Comparison of ENCODE assay signal across 8 cellular contexts in genomic region chr10:23343591-23344225, GRCh38. TPM values are rescaled to one million over a fixed set of nuclear protein-coding genes. Genes with fewer than 3 reads are reported as not detected.
A peak's percentile ranks its signal among the peaks of the same experiment; 100 is the strongest.
DNase-seq lines count a peak whose midpoint lies in the region; ATAC-seq, FAIRE-seq and TF ChIP-seq lines count a peak whose summit lies in the region.

No MANE protein-coding gene starts in this region.

- H2BK20ac ChIP-seq in H1 (ENCODE audit: low read length), result no peak overlapping the region

- peak overlapping the region in 2 of 4 experiments; percentile 14 to 49; a peak in 2 of 7 replicates for H3K9ac ChIP-seq in H1 (replicated peaks in 1 of 4; ENCODE audit: extremely low read depth in 1 of 4, low read depth in 3 of 4, low read length in 3 of 4)

- H3K79me2 ChIP-seq in H1 (ENCODE audit: control insufficient read depth in 1 of 2, insufficient read depth in 2 of 2, low read length in 2 of 2), result no peaks in the 10 kb centered on the region

- peak overlapping the region; percentile 86 for H2AFZ ChIP-seq in H1 (ENCODE audit: low read length)

- TF ChIP-seq POLR2A in H1 (IDR thresholded peaks at IDR 0.05; ENCODE audit: control extremely low read depth in 1 of 2, low read depth in 2 of 2, low read length in 2 of 2), result no peak; a peak in 1 of 3 replicates

- no peaks in the 10 kb centered on the region for H3K79me1 ChIP-seq in H1 (ENCODE audit: low read depth, low read length)

- H3K4me1 ChIP-seq in H1 (replicated peaks in 1 of 4; ENCODE audit: control insufficient read depth in 3 of 4, insufficient read depth in 4 of 4, low read length in 3 of 4), result peaks cover 2 to 9% (median 4%) of the 10 kb centered on the region in 4 experiments; a peak in 4 of 7 replicates
- peaks cover 9% of the 10 kb centered on the region for H3K4me1 ChIP-seq in mucosa of descending colon (ENCODE audit: low read depth)

- H3K36me3 Mint-ChIP-seq in activated CD4-positive, alpha-beta T cell treated with anti-CD3 and anti-CD28 coated beads, Interleukin-2, amount 10 ng/mL, durations not matched to agents 7 days and 5 days (ENCODE audit: low read depth), result peaks cover 2% of the 10 kb centered on the region
- no peaks in the 10 kb centered on the region for H3K36me3 Mint-ChIP-seq in stimulated activated memory B cell treated with anti-CD40 and anti-IgM and Interleukin-4, amounts not matched to agents 10 μg/mL and 1 μg/mL and 100 μg/mL, for 72 hours

- TF ChIP-seq EP300 in H1 (IDR thresholded peaks at IDR 0.05; ENCODE audit: borderline replicate concordance in 1 of 2, low read depth in 2 of 2, low read length in 2 of 2), result no peak

- WGBS in H1 (ENCODE audit: extremely low coverage in 1 of 2, insufficient coverage in 1 of 2, insufficient read length in 1 of 2, insufficient replicate concordance in 2 of 2, low coverage in 1 of 2, low lambda C conversion rate in 2 of 2, missing lambda C conversion rate in 1 of 2), 2 experiments, result 7% methylated on average over 23 of the region's 48 CpGs; no CpG with 5 or more reads in 1 of the 2 experiments

- H3K27me3 ChIP-seq in H1 (replicated peaks in 1 of 4; ENCODE audit: control insufficient read depth in 3 of 4, extremely low read depth in 1 of 4, insufficient read depth in 3 of 4, low read length in 3 of 4), result peaks cover 3 to 15% (median 6%) of the 10 kb centered on the region in 4 experiments; a peak in 5 of 7 replicates

- no peak overlapping the region for H3K56ac ChIP-seq in H1 (replicated peaks; ENCODE audit: insufficient read length, low read depth, low read length)

- no peaks in the 10 kb centered on the region for H3K27me3 Mint-ChIP-seq in activated CD4-positive, alpha-beta T cell treated with anti-CD3 and anti-CD28 coated beads, Interleukin-2, amount 10 ng/mL, durations not matched to agents 7 days and 5 days
- H3K27me3 Mint-ChIP-seq in stimulated activated memory B cell treated with anti-CD40 and anti-IgM and Interleukin-4, amounts not matched to agents 10 μg/mL and 1 μg/mL and 100 μg/mL, for 72 hours, result peaks cover 45% of the 10 kb centered on the region

- H3K23ac ChIP-seq in H1 (ENCODE audit: insufficient read length), result no peak overlapping the region

- H3K9me3 ChIP-seq in H1 (ENCODE audit: insufficient read depth in 2 of 2, low read depth in 1 of 2, low read length in 1 of 2) (no peaks in the 10 kb centered on the region), mucosa of descending colon (no peaks in the 10 kb centered on the region)

- FAIRE-seq in H1 (lab: Jason Lieb, UNC), result no peak

- no peak overlapping the region for H2BK5ac ChIP-seq in H1 (ENCODE audit: low read depth, low read length)

- H2BK120ac ChIP-seq in H1 (replicated peaks; ENCODE audit: low read depth, low read length), result no peak overlapping the region

- peaks cover 7% of the 10 kb centered on the region for H3K23me2 ChIP-seq in H1 (ENCODE audit: low read depth, low read length)

- no peak overlapping the region; the same call in 1 of the 2 replicates for H3K18ac ChIP-seq in H1 (ENCODE audit: extremely low read depth, low read length)

- no peak overlapping the region for H2AK5ac ChIP-seq in H1 (ENCODE audit: low read depth, low read length)

- H3K4ac ChIP-seq in H1 (replicated peaks; ENCODE audit: insufficient read length, low read depth, low read length), result no peak overlapping the region

- H3K27ac ChIP-seq in H1 (ENCODE audit: low read depth, low read length), result no peak overlapping the region

- CTCF ChIA-PET in activated CD4-positive, alpha-beta T cell treated with anti-CD3 and anti-CD28 coated beads, Interleukin-2, amount 10 ng/mL, durations not matched to agents 7 days and 5 days (lab: Charles Lee), result interaction anchor here (0.9 to 1.3 kb wide), 3 partner anchors 15 to 23 kb away, joined by 3 to 5 read pairs (median 3); no protein-coding TSS in a partner anchor
- CTCF ChIA-PET in H1 (lab: Charles Lee; ENCODE audit: partially characterized antibody), result interaction anchor here (1.1 to 3.5 kb wide), 4 partner anchors 11 to 180 kb away, joined by 3 to 18 read pairs (median 4); no protein-coding TSS in a partner anchor

- H3K36me3 ChIP-seq in H1 (ENCODE audit: control insufficient read depth in 2 of 4, insufficient read depth in 4 of 4, low read length in 3 of 4), result no peaks in the 10 kb centered on the region
- no peaks in the 10 kb centered on the region for H3K36me3 ChIP-seq in mucosa of descending colon (ENCODE audit: low read depth)

- peak overlapping the region; percentile 81 to 89 for H3K4me2 ChIP-seq in H1 (ENCODE audit: insufficient read depth in 1 of 2, low read depth in 2 of 2, low read length in 2 of 2)

- intact Hi-C loops in mucosa of descending colon (cut with DNase I, micrococcal nuclease), result no loop called here

- no peak overlapping the region for H4K5ac ChIP-seq in H1 (ENCODE audit: insufficient read length, low read depth, low read length)

- TF ChIP-seq CTCF in H1 (IDR thresholded peaks at IDR 0.05; ENCODE audit: control extremely low read depth in 1 of 3, insufficient read depth in 1 of 3, low read depth in 1 of 3, low read length in 3 of 3) (no peak), mucosa of descending colon (IDR thresholded peaks at IDR 0.05) (no peak)

- peak; percentile 2 to 92 (median 82) for DNase-seq in NCI-H1417 (lab: John Stamatoyannopoulos, UW)
- no peak for DNase-seq in NCI-H1417 treated with DMSO at 0.1 percent for 48 hours (lab: John Stamatoyannopoulos, UW)
- peak; percentile 58 for DNase-seq in activated CD4-positive, alpha-beta T cell treated with anti-CD3 and anti-CD28 coated beads, Interleukin-2, amount 10 ng/mL, durations not matched to agents 7 days and 5 days
- DNase-seq in H1 (ENCODE audit: low read depth in 1 of 2, low spot score in 2 of 2), result peak; percentile 9 to 89
- DNase-seq in mucosa of descending colon, result peak; percentile 60 to 70 (median 64)
- no peak for DNase-seq in NCI-H1694 treated with DMSO at 0.1 percent for 48 hours (lab: John Stamatoyannopoulos, UW)

- H2BK12ac ChIP-seq in H1 (ENCODE audit: low read depth, low read length), result no peak overlapping the region

- H3K14ac ChIP-seq in H1 (ENCODE audit: insufficient read length), result no peak overlapping the region

- no peaks in the 10 kb centered on the region for H3K9me3 Mint-ChIP-seq in activated CD4-positive, alpha-beta T cell treated with anti-CD3 and anti-CD28 coated beads, Interleukin-2, amount 10 ng/mL, durations not matched to agents 7 days and 5 days
- peaks cover 3% of the 10 kb centered on the region for H3K9me3 Mint-ChIP-seq in stimulated activated memory B cell treated with anti-CD40 and anti-IgM and Interleukin-4, amounts not matched to agents 10 μg/mL and 1 μg/mL and 100 μg/mL, for 72 hours

- POLR2A ChIA-PET in activated CD4-positive, alpha-beta T cell treated with anti-CD3 and anti-CD28 coated beads, Interleukin-2, amount 10 ng/mL, durations not matched to agents 7 days and 5 days (lab: Charles Lee), result no interaction called here
- POLR2A ChIA-PET in H1 (lab: Charles Lee; ENCODE audit: partially characterized antibody), result interaction anchor here (0.8 to 0.9 kb wide), 2 partner anchors 65 to 95 kb away, joined by 3 to 4 read pairs; partner anchors contain the start of gene OTUD1

- H4K91ac ChIP-seq in H1 (replicated peaks; ENCODE audit: insufficient read length, low read length), result no peak overlapping the region

- TF ChIP-seq RAD21 in H1 (IDR thresholded peaks at IDR 0.05 in 1 of 2, conservative IDR thresholded peaks at IDR 0.05 in 1 of 2; ENCODE audit: low read depth in 2 of 2, low read length in 2 of 2), result no peak

- peak overlapping the region; percentile 82; the same call in 1 of the 2 replicates for H4K8ac ChIP-seq in H1 (ENCODE audit: extremely low read depth, insufficient read depth, low read length)

- no peaks in the 10 kb centered on the region for H4K20me1 ChIP-seq in H1 (replicated peaks in 1 of 2; ENCODE audit: control insufficient read depth in 1 of 2, insufficient read depth in 2 of 2, low read length in 2 of 2)

- H2BK15ac ChIP-seq in H1 (ENCODE audit: low read length), result no peak overlapping the region

- H3K4me3 ChIP-seq in H1 (ENCODE audit: extremely low read depth in 1 of 4, insufficient read depth in 2 of 4, low read depth in 3 of 4, low read length in 4 of 4), result peak overlapping the region; percentile 63 to 98 (median 65)
- H3K4me3 ChIP-seq in mucosa of descending colon, result no peak overlapping the region

- H3K27ac Mint-ChIP-seq in activated CD4-positive, alpha-beta T cell treated with anti-CD3 and anti-CD28 coated beads, Interleukin-2, amount 10 ng/mL, durations not matched to agents 7 days and 5 days, result no peak overlapping the region
- H3K27ac Mint-ChIP-seq in stimulated activated memory B cell treated with anti-CD40 and anti-IgM and Interleukin-4, amounts not matched to agents 10 μg/mL and 1 μg/mL and 100 μg/mL, for 72 hours, result no peak overlapping the region

- peak overlapping the region; percentile 82 for H3K4me3 Mint-ChIP-seq in activated CD4-positive, alpha-beta T cell treated with anti-CD3 and anti-CD28 coated beads, Interleukin-2, amount 10 ng/mL, durations not matched to agents 7 days and 5 days
- peak overlapping the region; percentile 85 for H3K4me3 Mint-ChIP-seq in stimulated activated memory B cell treated with anti-CD40 and anti-IgM and Interleukin-4, amounts not matched to agents 10 μg/mL and 1 μg/mL and 100 μg/mL, for 72 hours

- peak; percentile 49 for ATAC-seq in mucosa of descending colon
- ATAC-seq in stimulated activated memory B cell treated with anti-CD40 and anti-IgM and Interleukin-4, amounts not matched to agents 10 μg/mL and 1 μg/mL and 100 μg/mL, for 72 hours, result no peak
- no peak for ATAC-seq in GM18520 (IDR thresholded peaks at IDR 0.05; ENCODE audit: unreplicated experiment)

- H3K4me1 Mint-ChIP-seq in activated CD4-positive, alpha-beta T cell treated with anti-CD3 and anti-CD28 coated beads, Interleukin-2, amount 10 ng/mL, durations not matched to agents 7 days and 5 days, result peaks cover 45% of the 10 kb centered on the region
- H3K4me1 Mint-ChIP-seq in stimulated activated memory B cell treated with anti-CD40 and anti-IgM and Interleukin-4, amounts not matched to agents 10 μg/mL and 1 μg/mL and 100 μg/mL, for 72 hours, result peaks cover 16% of the 10 kb centered on the region

RNA-seq across cellular contexts. Expression of gene C10orf67, which starts 0.9 kb away (rescaled TPM):
- under 1 TPM in 1 of 2 experiments, not detected in 1; 0.15 TPM for total RNA-seq in activated CD4-positive, alpha-beta T cell treated with anti-CD3 and anti-CD28 coated beads, Interleukin-2, amount 10 ng/mL, durations not matched to agents 7 days and 5 days
- total RNA-seq in H1 (2021; fragmentation: NEBNext Ultra II Directional; extraction: Animal tissue kit (Norgen Biotek cat#: 25700)), result 0.11 TPM in 1 of 2 replicates, not detected in the other
- 0.03 and 0.05 TPM in 2 replicates for polyA plus RNA-seq in H1 (2011; rRNA removed)
- 0.06 TPM for polyA plus RNA-seq in H1 (2011; cell fraction: cytosol; rRNA removed)
- 0.04 TPM for polyA plus RNA-seq in H1 (2011; cell fraction: nucleus; rRNA removed)
- 0.15 TPM in 1 of 4 replicates, not detected in the others for polyA plus RNA-seq in H1 (2012, experiment 1 of 2)
- polyA plus RNA-seq in H1 (2012, experiment 2 of 2), result not detected
- 0.02 TPM for polyA plus RNA-seq in H1 (2013, experiment 1 of 2)
- polyA plus RNA-seq in H1 (2013, experiment 2 of 2), result 0.07 TPM
- 0.06 and 0.12 TPM in 2 replicates for polyA minus RNA-seq in H1 (2011; rRNA and poly(A)+ RNA removed)
- not detected for polyA minus RNA-seq in H1 (2011; cell fraction: cytosol; rRNA and poly(A)+ RNA removed)
- not detected for polyA minus RNA-seq in H1 (2011; cell fraction: nucleus; rRNA and poly(A)+ RNA removed)
- total RNA-seq in mucosa of descending colon, result not detected

Comparison
In these comparisons a context has a peak if more than half of its experiments do, and no peak if none do; other contexts are left out.
1. DNase-seq: peak in NCI-H1417 (3 of 3), activated CD4-positive, alpha-beta T cell treated with anti-CD3 and anti-CD28 coated beads, Interleukin-2, amount 10 ng/mL, durations not matched to agents 7 days and 5 days (single experiment), H1 (2 of 2) and mucosa of descending colon (3 of 3); none in NCI-H1417 treated with DMSO at 0.1 percent for 48 hours (single experiment) and NCI-H1694 treated with DMSO at 0.1 percent for 48 hours (single experiment).